Comparison of ENCODE assay signal across 2 cellular contexts in the genomic region with DNA sequence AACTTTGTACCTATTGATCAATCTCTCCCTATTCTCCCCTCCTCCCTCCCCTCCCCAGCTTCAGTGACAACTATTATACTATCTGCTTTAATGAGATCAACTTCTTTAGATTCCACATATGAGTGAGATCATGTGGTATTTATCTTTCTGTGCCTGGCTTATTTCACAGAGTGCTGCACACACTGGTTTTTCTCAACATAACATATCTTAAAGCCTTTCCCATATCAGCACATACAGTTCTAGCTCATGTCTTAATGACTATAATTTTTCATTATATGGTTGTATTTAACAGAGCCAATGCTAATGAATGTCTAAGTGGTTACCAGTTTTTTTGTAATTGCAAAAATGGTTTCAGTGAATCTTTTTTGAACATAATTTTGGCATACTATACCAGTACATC.
TF ChIP-seq lines count a peak whose summit lies in the region.

No MANE protein-coding gene starts in this region.

TF ChIP-seq in SK-N-SH treated with all-trans-retinoic acid at 6 μM for 48 hours, 23 proteins besides CTCF, POLR2A, EP300 and RAD21:
- peak; percentile 68; the same call in 1 of the 2 replicates for TF ChIP-seq SNAI2 (CRISPR knock-in tag; IDR thresholded peaks at IDR 0.05)
- TF ChIP-seq, protein P1, sequence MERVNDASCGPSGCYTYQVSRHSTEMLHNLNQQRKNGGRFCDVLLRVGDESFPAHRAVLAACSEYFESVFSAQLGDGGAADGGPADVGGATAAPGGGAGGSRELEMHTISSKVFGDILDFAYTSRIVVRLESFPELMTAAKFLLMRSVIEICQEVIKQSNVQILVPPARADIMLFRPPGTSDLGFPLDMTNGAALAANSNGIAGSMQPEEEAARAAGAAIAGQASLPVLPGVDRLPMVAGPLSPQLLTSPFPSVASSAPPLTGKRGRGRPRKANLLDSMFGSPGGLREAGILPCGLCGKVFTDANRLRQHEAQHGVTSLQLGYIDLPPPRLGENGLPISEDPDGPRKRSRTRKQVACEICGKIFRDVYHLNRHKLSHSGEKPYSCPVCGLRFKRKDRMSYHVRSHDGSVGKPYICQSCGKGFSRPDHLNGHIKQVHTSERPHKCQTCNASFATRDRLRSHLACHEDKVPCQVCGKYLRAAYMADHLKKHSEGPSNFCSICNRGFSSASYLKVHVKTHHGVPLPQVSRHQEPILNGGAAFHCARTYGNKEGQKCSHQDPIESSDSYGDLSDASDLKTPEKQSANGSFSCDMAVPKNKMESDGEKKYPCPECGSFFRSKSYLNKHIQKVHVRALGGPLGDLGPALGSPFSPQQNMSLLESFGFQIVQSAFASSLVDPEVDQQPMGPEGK (CRISPR knock-in tag; IDR thresholded peaks at IDR 0.05; ENCODE audit: borderline replicate concordance) = 0 out of 2 replicates have a peak, but pooled peaks have one; percentile 14
- TF ChIP-seq TCF4 (CRISPR knock-in tag; IDR thresholded peaks at IDR 0.05; ENCODE audit: borderline replicate concordance) = peak; percentile 93
- no peak for TF ChIP-seq RARB (CRISPR knock-in tag; IDR thresholded peaks at IDR 0.05)
- no peak for TF ChIP-seq GLIS3 (CRISPR knock-in tag; IDR thresholded peaks at IDR 0.05)
- TF ChIP-seq, protein P2, sequence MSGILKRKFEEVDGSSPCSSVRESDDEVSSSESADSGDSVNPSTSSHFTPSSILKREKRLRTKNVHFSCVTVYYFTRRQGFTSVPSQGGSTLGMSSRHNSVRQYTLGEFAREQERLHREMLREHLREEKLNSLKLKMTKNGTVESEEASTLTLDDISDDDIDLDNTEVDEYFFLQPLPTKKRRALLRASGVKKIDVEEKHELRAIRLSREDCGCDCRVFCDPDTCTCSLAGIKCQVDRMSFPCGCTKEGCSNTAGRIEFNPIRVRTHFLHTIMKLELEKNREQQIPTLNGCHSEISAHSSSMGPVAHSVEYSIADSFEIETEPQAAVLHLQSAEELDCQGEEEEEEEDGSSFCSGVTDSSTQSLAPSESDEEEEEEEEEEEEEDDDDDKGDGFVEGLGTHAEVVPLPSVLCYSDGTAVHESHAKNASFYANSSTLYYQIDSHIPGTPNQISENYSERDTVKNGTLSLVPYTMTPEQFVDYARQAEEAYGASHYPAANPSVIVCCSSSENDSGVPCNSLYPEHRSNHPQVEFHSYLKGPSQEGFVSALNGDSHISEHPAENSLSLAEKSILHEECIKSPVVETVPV (CRISPR knock-in tag; IDR thresholded peaks at IDR 0.05) = peak; percentile 74; the same call in 1 of the 2 replicates
- TF ChIP-seq, protein P3, sequence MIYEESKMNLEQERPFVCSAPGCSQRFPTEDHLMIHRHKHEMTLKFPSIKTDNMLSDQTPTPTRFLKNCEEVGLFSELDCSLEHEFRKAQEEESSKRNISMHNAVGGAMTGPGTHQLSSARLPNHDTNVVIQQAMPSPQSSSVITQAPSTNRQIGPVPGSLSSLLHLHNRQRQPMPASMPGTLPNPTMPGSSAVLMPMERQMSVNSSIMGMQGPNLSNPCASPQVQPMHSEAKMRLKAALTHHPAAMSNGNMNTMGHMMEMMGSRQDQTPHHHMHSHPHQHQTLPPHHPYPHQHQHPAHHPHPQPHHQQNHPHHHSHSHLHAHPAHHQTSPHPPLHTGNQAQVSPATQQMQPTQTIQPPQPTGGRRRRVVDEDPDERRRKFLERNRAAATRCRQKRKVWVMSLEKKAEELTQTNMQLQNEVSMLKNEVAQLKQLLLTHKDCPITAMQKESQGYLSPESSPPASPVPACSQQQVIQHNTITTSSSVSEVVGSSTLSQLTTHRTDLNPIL (CRISPR knock-in tag; IDR thresholded peaks at IDR 0.05; ENCODE audit: low read depth) = peak; percentile 69; the same call in 1 of the 2 replicates
- TF ChIP-seq ARNTL (CRISPR knock-in tag; IDR thresholded peaks at IDR 0.05; ENCODE audit: borderline replicate concordance, low read depth) = no peak
- no peak for TF ChIP-seq ZNF70 (CRISPR knock-in tag; IDR thresholded peaks at IDR 0.05)
- TF ChIP-seq ISL1 (CRISPR knock-in tag; IDR thresholded peaks at IDR 0.05) = peak; percentile 95
- no peak for TF ChIP-seq PPARA (CRISPR knock-in tag; IDR thresholded peaks at IDR 0.05; ENCODE audit: borderline replicate concordance)
- peak; percentile 74; the same call in 1 of the 2 replicates for TF ChIP-seq TSHZ2 (CRISPR knock-in tag; IDR thresholded peaks at IDR 0.05)
TF ChIP-seq in SK-N-SH treated with all-trans-retinoic acid at 6 μM for 48 hours: peak in this region for 7.

TF ChIP-seq in H1, 55 proteins besides CTCF, POLR2A, EP300 and RAD21:
- TF ChIP-seq POU5F1 (IDR thresholded peaks at IDR 0.05; ENCODE audit: low read depth, low read length) (no peak), SRF (IDR thresholded peaks at IDR 0.05; ENCODE audit: low read depth, low read length) (no peak), CBX5 (IDR thresholded peaks at IDR 0.05; ENCODE audit: low read depth, low read length) (no peak), SIN3A (conservative IDR thresholded peaks at IDR 0.05 in 1 of 2, IDR thresholded peaks at IDR 0.05 in 1 of 2; ENCODE audit: low read depth in 1 of 2, low read length in 2 of 2) (no peak), NRF1 (IDR thresholded peaks at IDR 0.05; ENCODE audit: low read depth, low read length) (no peak)
TF ChIP-seq in H1: peak in this region for 0.
